8 cellular contexts compared by ENCODE assay signal in the genomic region with DNA sequence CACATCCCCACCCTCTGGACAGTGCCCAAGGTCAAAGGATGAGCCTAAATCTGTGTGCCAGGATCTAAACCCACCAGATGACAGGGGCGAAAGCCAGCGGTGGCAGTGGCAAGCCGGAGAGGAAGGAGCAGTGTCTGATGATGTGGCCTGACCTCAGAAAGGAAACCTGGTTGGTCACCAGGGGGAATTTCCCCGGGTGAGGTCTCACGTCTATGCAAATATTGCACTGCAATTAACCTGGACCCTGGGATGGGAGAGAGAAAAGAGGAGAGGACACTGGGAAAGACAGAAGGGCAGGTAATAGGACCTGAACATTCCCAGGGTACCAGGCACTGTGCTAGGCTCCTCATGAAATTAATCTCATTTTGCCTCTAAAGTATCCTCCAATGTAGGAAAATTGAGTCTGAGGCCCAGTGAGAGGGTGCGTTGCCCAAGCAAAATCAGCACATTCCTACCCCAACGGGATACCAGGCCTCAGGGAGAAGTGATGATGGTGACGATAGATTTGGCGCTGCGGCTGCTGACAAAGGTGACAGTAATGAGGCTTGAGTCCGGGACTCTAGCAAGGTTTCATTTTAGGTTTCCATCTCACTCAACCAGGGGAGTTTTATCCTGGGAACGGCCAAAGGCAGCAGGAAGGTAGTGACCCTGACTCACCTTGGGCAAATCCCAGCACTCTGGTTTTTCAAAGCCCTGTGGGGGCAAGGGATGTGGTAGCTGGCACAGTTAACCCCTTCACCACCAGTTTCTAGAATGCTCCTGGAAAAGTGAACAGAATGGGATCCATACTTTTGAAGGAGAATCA. TPM values are rescaled to one million over a fixed set of nuclear protein-coding genes. Genes with fewer than 3 reads are reported as not detected.
A peak's percentile ranks its signal among the peaks of the same experiment; 100 is the strongest.
DNase-seq lines count a peak whose midpoint lies in the region; ATAC-seq and TF ChIP-seq lines count a peak whose summit lies in the region.

No MANE protein-coding gene starts in this region.

- peaks cover 72% of the 10 kb centered on the region for H3K4me1 Mint-ChIP-seq in activated naive CD8-positive, alpha-beta T cell treated with anti-CD3 and anti-CD28 coated beads for 36 hours

- peak overlapping the region; percentile 85 for H4K8ac ChIP-seq in mesenchymal stem cell (ENCODE audit: low read length)

- H3K18ac ChIP-seq in mesenchymal stem cell (ENCODE audit: low read depth in 1 of 2, low read length in 2 of 2) = peak overlapping the region; percentile 91 to 98

- no peaks in the 10 kb centered on the region for H3K27me3 Mint-ChIP-seq in activated naive CD8-positive, alpha-beta T cell treated with anti-CD3 and anti-CD28 coated beads for 36 hours

- POLR2A ChIA-PET in HCT116 (lab: Charles Lee) = no interaction called here

- peak overlapping the region; percentile 99 for H2AK5ac ChIP-seq in mesenchymal stem cell (ENCODE audit: low read length, severe bottlenecking)

- peak overlapping the region; percentile 71 for H2BK5ac ChIP-seq in mesenchymal stem cell (ENCODE audit: low read depth, low read length, poor library complexity, severe bottlenecking)

- H3K79me1 ChIP-seq in mesenchymal stem cell (replicated peaks; ENCODE audit: low read length, poor library complexity, severe bottlenecking) = no peaks in the 10 kb centered on the region

- no peaks in the 10 kb centered on the region for H3K36me3 ChIP-seq in HCT116 (ENCODE audit: control insufficient read depth in 1 of 2, insufficient read depth in 2 of 2, low read length in 2 of 2)
- no peaks in the 10 kb centered on the region for H3K36me3 ChIP-seq in OCI-LY1 (ENCODE audit: insufficient read depth, low read length)
- H3K36me3 ChIP-seq in mesenchymal stem cell (ENCODE audit: control insufficient read depth in 1 of 2, insufficient read depth in 2 of 2, low read depth in 1 of 2, low read length in 2 of 2) = peaks cover 11 to 14% of the 10 kb centered on the region in 2 experiments
- H3K36me3 ChIP-seq in transverse colon = no peaks in the 10 kb centered on the region

- peak overlapping the region; percentile 97 for H2BK120ac ChIP-seq in mesenchymal stem cell (ENCODE audit: low read depth, low read length)

- WGBS in mesenchymal stem cell = 68% methylated on average over 12 of the region's 12 CpGs
- WGBS in transverse colon (ENCODE audit: low coverage in 1 of 2), 2 donors = 41 to 49% methylated on average over 9 to 12 of the region's 12 CpGs

- in situ Hi-C loops in transverse colon (cut with MboI; ENCODE audit: low pct_ligation_motif_present in 1 of 4, low pct_unique_long_range_greater_than_20kb in 1 of 4, low sequenced_read_pairs in 3 of 4) = no loop called here

- H3K36me3 Mint-ChIP-seq in activated naive CD8-positive, alpha-beta T cell treated with anti-CD3 and anti-CD28 coated beads for 36 hours = peaks cover 18% of the 10 kb centered on the region

- H2AFZ ChIP-seq in HCT116 (ENCODE audit: low read depth, low read length, poor library complexity, severe bottlenecking) (no peak overlapping the region), OCI-LY1 (ENCODE audit: low read length) (no peak overlapping the region), mesenchymal stem cell (ENCODE audit: low read depth, low read length) (no peak overlapping the region)

- H3K4me3 ChIP-seq in HCT116 (replicated peaks in 1 of 2; ENCODE audit: low read depth in 1 of 2, low read length in 2 of 2) = no peak overlapping the region
- H3K4me3 ChIP-seq in OCI-LY1 (ENCODE audit: low read depth, low read length, poor library complexity, severe bottlenecking) = peak overlapping the region; percentile 46
- H3K4me3 ChIP-seq in mesenchymal stem cell (ENCODE audit: insufficient read depth in 1 of 2, low read depth in 1 of 2, low read length in 2 of 2) = peak overlapping the region in 1 of 2 experiments; percentile 6
- H3K4me3 ChIP-seq in transverse colon = no peak overlapping the region

- no peaks in the 10 kb centered on the region for H3F3A ChIP-seq in OCI-LY1 (ENCODE audit: insufficient read depth, low read length)

- BruUV-seq in HCT116 (replicated peaks; lab: Mats Ljungman, UMichigan) = no TSS peak

- TF ChIP-seq CTCF in HCT116 (IDR thresholded peaks at IDR 0.05 in 2 of 3, conservative IDR thresholded peaks at IDR 0.05 in 1 of 3; ENCODE audit: borderline replicate concordance in 1 of 3, insufficient read depth in 1 of 3, low read depth in 2 of 3, low read length in 2 of 3) (no peak), OCI-LY1 (IDR thresholded peaks at IDR 0.05; ENCODE audit: low read length) (no peak), transverse colon (IDR thresholded peaks at IDR 0.05) (no peak)

- peaks cover 0 to 36% of the 10 kb centered on the region in 2 experiments; a peak in 2 of 4 replicates for H3K4me1 ChIP-seq in HCT116 (ENCODE audit: control insufficient read depth in 1 of 2, insufficient read depth in 2 of 2, low read length in 2 of 2)
- peaks cover 52% of the 10 kb centered on the region for H3K4me1 ChIP-seq in OCI-LY1 (ENCODE audit: insufficient read depth, low read length, severe bottlenecking)
- peaks cover 30% of the 10 kb centered on the region for H3K4me1 ChIP-seq in mesenchymal stem cell (ENCODE audit: control insufficient read depth, insufficient read depth, low read depth, low read length)
- peaks cover 37 to 67% (median 48%) of the 10 kb centered on the region in 4 donors for H3K4me1 ChIP-seq in transverse colon

- RAD21 ChIA-PET in HCT116 (lab: Charles Lee; ENCODE audit: low non-redundant PET in 1 of 2, low total read pairs in 2 of 2, uncharacterized antibody in 2 of 2, unreplicated experiment in 2 of 2) = no interaction called here

- H4K20me1 ChIP-seq in HCT116 (ENCODE audit: insufficient read depth) = no peaks in the 10 kb centered on the region
- H4K20me1 ChIP-seq in OCI-LY1 (ENCODE audit: insufficient read depth, low read length) = no peaks in the 10 kb centered on the region

- no peaks in the 10 kb centered on the region for H3K27me3 ChIP-seq in HCT116 (ENCODE audit: insufficient read depth, low read length)
- no peaks in the 10 kb centered on the region for H3K27me3 ChIP-seq in OCI-LY1 (ENCODE audit: insufficient read depth, low read length)
- no peaks in the 10 kb centered on the region for H3K27me3 ChIP-seq in mesenchymal stem cell (ENCODE audit: control insufficient read depth in 1 of 2, insufficient read depth in 1 of 2, low read length in 2 of 2)
- no peaks in the 10 kb centered on the region for H3K27me3 ChIP-seq in transverse colon

- peak overlapping the region; percentile 99 for H4K91ac ChIP-seq in mesenchymal stem cell (ENCODE audit: low read length)

- TF ChIP-seq POLR2A in HCT116 (IDR thresholded peaks at IDR 0.05; ENCODE audit: borderline replicate concordance, extremely low read depth, insufficient read depth, insufficient read length) (no peak), transverse colon (IDR thresholded peaks at IDR 0.05) (no peak)

- peak; percentile 77 for ATAC-seq in GM18498 (IDR thresholded peaks at IDR 0.05; ENCODE audit: unreplicated experiment)
- ATAC-seq in HCT116 = no peak

- H3K4ac ChIP-seq in mesenchymal stem cell (ENCODE audit: low read depth in 1 of 2, low read length in 2 of 2) = peak overlapping the region; percentile 86 to 99

- H3K9me2 ChIP-seq in HCT116 (ENCODE audit: insufficient read depth) (no peaks in the 10 kb centered on the region), OCI-LY1 (ENCODE audit: low read depth, low read length) (no peaks in the 10 kb centered on the region)

- peak overlapping the region in 1 of 2 experiments; percentile 84 for H3K23ac ChIP-seq in mesenchymal stem cell (ENCODE audit: low read length in 2 of 2)

- H3K27ac Mint-ChIP-seq in activated naive CD8-positive, alpha-beta T cell treated with anti-CD3 and anti-CD28 coated beads for 36 hours = peak overlapping the region; percentile 94

- CTCF ChIA-PET in HCT116 (lab: Charles Lee) = no interaction called here

- H3K4me2 ChIP-seq in HCT116 (ENCODE audit: low read length) = 0 out of 2 replicates have a peak overlapping the region, but pooled peaks have one; percentile 3
- H3K4me2 ChIP-seq in OCI-LY1 (ENCODE audit: low read length) = peak overlapping the region; percentile 63
- H3K4me2 ChIP-seq in mesenchymal stem cell (ENCODE audit: low read length, poor library complexity, severe bottlenecking) = peak overlapping the region; percentile 18

- no peaks in the 10 kb centered on the region for H3K9me3 Mint-ChIP-seq in activated naive CD8-positive, alpha-beta T cell treated with anti-CD3 and anti-CD28 coated beads for 36 hours

- H3K14ac ChIP-seq in mesenchymal stem cell (ENCODE audit: low read length in 2 of 2) = peak overlapping the region in 1 of 2 experiments; percentile 94

- H3K79me2 ChIP-seq in HCT116 (ENCODE audit: insufficient read depth, low read length) = no peaks in the 10 kb centered on the region
- H3K79me2 ChIP-seq in OCI-LY1 (ENCODE audit: insufficient read depth, low read length) = no peaks in the 10 kb centered on the region

- peak overlapping the region; percentile 83 for H2BK15ac ChIP-seq in mesenchymal stem cell (ENCODE audit: low read depth, poor library complexity, severe bottlenecking)

- peak overlapping the region; percentile 76 to 98 for H2BK12ac ChIP-seq in mesenchymal stem cell (ENCODE audit: low read length in 2 of 2)

- H3K9ac ChIP-seq in HCT116 (ENCODE audit: low read length) = no peak overlapping the region
- H3K9ac ChIP-seq in OCI-LY1 (ENCODE audit: low read length) = peak overlapping the region; percentile 70
- H3K9ac ChIP-seq in mesenchymal stem cell (ENCODE audit: low read length) = peak overlapping the region; percentile 30

- H3K9me3 ChIP-seq in HCT116 (ENCODE audit: control insufficient read depth in 1 of 2, insufficient read depth in 1 of 2, low read depth in 1 of 2, low read length in 2 of 2) (no peaks in the 10 kb centered on the region), OCI-LY1 (ENCODE audit: low read length) (no peaks in the 10 kb centered on the region), mesenchymal stem cell (ENCODE audit: control insufficient read depth, low read length) (no peaks in the 10 kb centered on the region), transverse colon (no peaks in the 10 kb centered on the region)

- TF ChIP-seq RAD21 in HCT116 (IDR thresholded peaks at IDR 0.05; ENCODE audit: low read depth) = no peak

- H3K27ac ChIP-seq in HCT116 (ENCODE audit: low read depth, low read length) (no peak overlapping the region), OCI-LY1 (ENCODE audit: low read depth, low read length, poor library complexity, severe bottlenecking) (peak overlapping the region; percentile 80), mesenchymal stem cell (ENCODE audit: low read length, poor library complexity, severe bottlenecking) (peak overlapping the region; percentile 90), transverse colon (peak overlapping the region; percentile 87 to 89 (median 88))

- DNase-seq in HCT116 (ENCODE audit: low read depth, low spot score) (no peak), mesenchymal stem cell (peak; percentile 90), transverse colon (peak; percentile 73), NCI-H1694 (lab: John Stamatoyannopoulos, UW) (no peak), putamen (ENCODE audit: low spot score) (no peak)
- DNase-seq in activated naive CD8-positive, alpha-beta T cell treated with anti-CD3 and anti-CD28 coated beads for 36 hours = peak; percentile 74

- no peak for TF ChIP-seq EP300 in transverse colon (IDR thresholded peaks at IDR 0.05; ENCODE audit: low read depth)

- H3K4me3 Mint-ChIP-seq in activated naive CD8-positive, alpha-beta T cell treated with anti-CD3 and anti-CD28 coated beads for 36 hours = peak overlapping the region; percentile 61

- intact Hi-C loops in HCT116 (cut with micrococcal nuclease) = no loop called here
- intact Hi-C loops in transverse colon (cut with DNase I; ENCODE audit: low total_unique reads) = no loop called here

RNA-seq across cellular contexts. Expression of a gene that starts 13.4 kb away (rescaled TPM):
- total RNA-seq in HCT116 (2021; ENCODE audit: unreplicated experiment) (46.0 TPM), transverse colon (100 to 1,000 TPM in 3 of 4 donors, 10 to 100 TPM in 1; 63.9 to 296 (median 223) TPM)
- 58.7 and 63.9 TPM in 2 replicates for polyA plus RNA-seq in HCT116 (2012)
- 100 to 1,000 TPM; 185 to 189 TPM for total RNA-seq in activated naive CD8-positive, alpha-beta T cell treated with anti-CD3 and anti-CD28 coated beads for 36 hours
- polyA plus RNA-seq in mesenchymal stem cell (2013, experiment 1 of 2) = 50.6 TPM
- 50.3 TPM for polyA plus RNA-seq in mesenchymal stem cell (2013, experiment 2 of 2)

Comparison
In these comparisons a context has a peak if more than half of its experiments do, and no peak if none do; other contexts are left out.
1. DNase-seq: peak in activated naive CD8-positive, alpha-beta T cell treated with anti-CD3 and anti-CD28 coated beads for 36 hours (single experiment), mesenchymal stem cell (single experiment) and transverse colon (single experiment); none in HCT116 (single experiment), NCI-H1694 (single experiment) and putamen (single experiment).
2. H3K4me2 ChIP-seq: peak in every context shown above with its lines; median percentile 63 in OCI-LY1; 18 in mesenchymal stem cell; 3 in HCT116.